ENCODE assay signal across 13 cellular contexts in the genomic region with DNA sequence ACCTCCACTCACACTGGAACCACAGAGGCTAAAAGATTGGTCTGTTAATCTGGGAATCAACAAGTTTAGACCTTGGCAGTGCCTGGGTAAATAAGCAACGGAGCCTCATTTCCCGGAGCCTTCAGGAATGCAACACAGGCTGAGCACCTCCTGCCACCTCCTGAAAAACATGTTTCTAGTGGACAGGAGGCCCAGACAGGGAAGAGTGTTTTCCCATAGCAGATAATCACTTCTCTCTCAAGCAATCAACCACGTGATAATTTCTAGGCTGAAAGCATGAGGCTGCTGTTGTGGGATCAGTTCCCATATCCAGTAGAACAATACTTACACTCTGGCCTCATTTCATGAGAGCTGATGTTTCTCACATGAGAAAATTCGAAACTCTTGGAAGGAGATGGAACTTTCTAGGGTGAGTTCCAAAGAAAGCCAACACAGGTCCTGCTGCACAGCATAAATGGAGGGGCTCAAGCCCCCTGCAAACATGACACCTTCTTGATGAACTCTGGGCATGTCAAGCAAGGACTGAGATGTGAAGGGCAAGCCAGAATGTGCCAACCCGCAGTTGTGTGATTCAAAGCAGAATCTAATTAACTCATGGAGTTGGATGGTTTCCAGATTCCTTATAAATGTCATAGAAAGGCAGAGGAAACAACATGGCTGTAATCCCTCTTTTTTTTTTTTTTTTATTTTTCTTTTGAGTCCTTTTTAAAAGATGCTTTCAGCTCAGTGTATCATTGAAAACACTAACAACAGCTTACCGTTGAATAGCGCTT.
DNase-seq lines count a peak whose midpoint lies in the region; ATAC-seq, FAIRE-seq and TF ChIP-seq lines count a peak whose summit lies in the region.
"Had no signal": no experiment of that assay in that cellular context is flagged by ENCODE, and none has a peak within 500 bp of the region (broad histone marks: within the 10 kb centered on the region; RNA-seq: fewer than 3 reads in every experiment).

No MANE protein-coding gene starts in this region.

- H3K9me3 ChIP-seq in mammary epithelial cell (replicated peaks; ENCODE audit: insufficient read depth, low read length) (peaks cover 3% of the 10 kb centered on the region), keratinocyte (ENCODE audit: control insufficient read depth, low read depth, low read length) (peaks cover 8% of the 10 kb centered on the region), uterus (no peaks in the 10 kb centered on the region)

- H2AFZ ChIP-seq in mammary epithelial cell (ENCODE audit: low read depth, low read length) (peak overlapping the region; percentile 65), keratinocyte (ENCODE audit: control insufficient read depth, low read length) (peak overlapping the region; percentile 27)

- H3K27ac ChIP-seq in mammary epithelial cell (ENCODE audit: insufficient read depth, low read depth, low read length) (no peak overlapping the region), keratinocyte (ENCODE audit: control insufficient read depth, insufficient read depth, low read length) (no peak overlapping the region), uterus (peak overlapping the region; percentile 48 to 52)

- H3K27me3 ChIP-seq in mammary epithelial cell (ENCODE audit: insufficient read depth, low read length), result no peaks in the 10 kb centered on the region
- no peaks in the 10 kb centered on the region for H3K27me3 ChIP-seq in keratinocyte (ENCODE audit: control insufficient read depth, extremely low read depth, insufficient read depth, low read length)
- no peaks in the 10 kb centered on the region for H3K27me3 ChIP-seq in uterus

- TF ChIP-seq CTCF in mammary epithelial cell (conservative IDR thresholded peaks at IDR 0.05 in 1 of 2, IDR thresholded peaks at IDR 0.05 in 1 of 2; ENCODE audit: extremely low read depth in 1 of 2, insufficient read depth in 1 of 2, low read depth in 1 of 2, low read length in 2 of 2), result no peak
- no peak for TF ChIP-seq CTCF in keratinocyte (optimal IDR thresholded peaks at IDR 0.05 in 1 of 3, IDR thresholded peaks at IDR 0.05 in 1 of 3, conservative IDR thresholded peaks at IDR 0.05 in 1 of 3; ENCODE audit: extremely low read depth in 1 of 3, insufficient read depth in 2 of 3, low read length in 3 of 3)
- no peak for TF ChIP-seq CTCF in uterus (IDR thresholded peaks at IDR 0.05)
- TF ChIP-seq CTCF in Calu3 (IDR thresholded peaks at IDR 0.05; ENCODE audit: unreplicated experiment), result no peak

- FAIRE-seq in keratinocyte (lab: Jason Lieb, UNC), result peak; percentile 74
- FAIRE-seq: GM12892, HepG2 had no signal

- peaks cover 11% of the 10 kb centered on the region for H3K9me3 Mint-ChIP-seq in Calu3 (ENCODE audit: low read depth, unreplicated experiment)

- H3K4me2 ChIP-seq in mammary epithelial cell (ENCODE audit: insufficient read depth, low read depth, low read length), result no peak overlapping the region
- H3K4me2 ChIP-seq in keratinocyte (ENCODE audit: control insufficient read depth, extremely low read depth, insufficient read depth, low read depth, low read length), result no peak overlapping the region

- H3K4me1 Mint-ChIP-seq in Calu3 (ENCODE audit: low read depth, unreplicated experiment), result peaks cover 2% of the 10 kb centered on the region

- H3K4me1 ChIP-seq in mammary epithelial cell (ENCODE audit: insufficient read depth, low read length) (peaks cover 13% of the 10 kb centered on the region), keratinocyte (ENCODE audit: control insufficient read depth, extremely low read depth, insufficient read depth, low read length) (peaks cover 9% of the 10 kb centered on the region), uterus (no peaks in the 10 kb centered on the region)

- H4K20me1 ChIP-seq in mammary epithelial cell (ENCODE audit: insufficient read depth, low read length) (no peaks in the 10 kb centered on the region), keratinocyte (ENCODE audit: control insufficient read depth, extremely low read depth, insufficient read depth, low read length) (no peaks in the 10 kb centered on the region)

- H3K36me3 ChIP-seq in mammary epithelial cell (ENCODE audit: insufficient read depth, low read length) (no peaks in the 10 kb centered on the region), keratinocyte (ENCODE audit: control insufficient read depth in 2 of 2, extremely low read depth in 1 of 2, insufficient read depth in 2 of 2, low read length in 2 of 2) (no peaks in the 10 kb centered on the region), uterus (no peaks in the 10 kb centered on the region)

- CTCF ChIA-PET in mammary epithelial cell (lab: Charles Lee; ENCODE audit: low non-redundant PET) (no interaction called here), Calu3 (lab: Charles Lee) (no interaction called here)

- H3K4me3 ChIP-seq in mammary epithelial cell (replicated peaks in 1 of 3; ENCODE audit: insufficient read depth in 1 of 3, low read depth in 2 of 3, low read length in 3 of 3) (no peak overlapping the region), keratinocyte (ENCODE audit: control insufficient read depth in 2 of 3, extremely low read depth in 1 of 3, insufficient read depth in 2 of 3, low read depth in 1 of 3, low read length in 3 of 3) (no peak overlapping the region), uterus (no peak overlapping the region)

- H3K4me3 Mint-ChIP-seq in Calu3 (ENCODE audit: low read depth, unreplicated experiment), result no peak overlapping the region

- WGBS in mammary epithelial cell (ENCODE audit: low coverage, missing lambda C conversion rate), result 29% methylated on average over 7 of the region's 7 CpGs

- BruUV-seq in mammary epithelial cell (replicated peaks; lab: Mats Ljungman, UMichigan), result no TSS peak
- no TSS peak for BruUV-seq in Calu3 (replicated peaks; lab: Mats Ljungman, UMichigan)

- no peak overlapping the region for H3K27ac Mint-ChIP-seq in Calu3 (ENCODE audit: unreplicated experiment)
- H3K27ac Mint-ChIP-seq: progenitor cell of endocrine pancreas had no signal

- H3K79me2 ChIP-seq in mammary epithelial cell (ENCODE audit: insufficient read depth, low read length) (no peaks in the 10 kb centered on the region), keratinocyte (ENCODE audit: control insufficient read depth, insufficient read depth, low read length) (no peaks in the 10 kb centered on the region)

- no peak for ATAC-seq in HG03175 (IDR thresholded peaks at IDR 0.05; ENCODE audit: unreplicated experiment)
- ATAC-seq: HepG2 had no signal

- no peaks in the 10 kb centered on the region for H3K36me3 Mint-ChIP-seq in Calu3 (ENCODE audit: insufficient read depth, unreplicated experiment)

- no peaks in the 10 kb centered on the region for H3K9me1 ChIP-seq in keratinocyte (ENCODE audit: control insufficient read depth, extremely low read depth, insufficient read depth, low read length)

- dilution Hi-C loops in mammary epithelial cell (cut with HindIII; ENCODE audit: low sequenced_read_pairs), result no loop called here
- dilution Hi-C loops in keratinocyte (cut with MboI; ENCODE audit: extremely low pct_ligation_motif_present, low sequenced_read_pairs), result no loop called here

- DNase-seq in DMS79 treated with DMSO at 0.1 percent for 48 hours (lab: John Stamatoyannopoulos, UW) (peak; percentile 17), DMS79 (lab: John Stamatoyannopoulos, UW) (no peak), mammary epithelial cell (peak; percentile 53), keratinocyte (ENCODE audit: low read depth, low spot score) (no peak), uterus (no peak), Calu3 (no peak)
- DNase-seq in activated CD8-positive, alpha-beta memory T cell treated with anti-CD3 and anti-CD28 coated beads, Interleukin-2, amount 50 U/mL, for 4 hours, result no peak
- DNase-seq: 8988T, H7 had no signal

- in situ Hi-C loops in mammary epithelial cell (cut with MboI; ENCODE audit: low sequenced_read_pairs in 2 of 2), result no loop called here

- intact Hi-C loops in mammary epithelial cell (cut with micrococcal nuclease), result no loop called here
- intact Hi-C loops in uterus (cut with DNase I; ENCODE audit: low total_unique reads), result no loop called here
- intact Hi-C loops in Calu3 (cut with micrococcal nuclease; ENCODE audit: unreplicated experiment), result loop anchor here (10.0 kb wide), 1 partner anchor 225 kb away; a partner anchor contains a TSS

- H3K27me3 Mint-ChIP-seq in Calu3 (ENCODE audit: unreplicated experiment), result no peaks in the 10 kb centered on the region

- H3K9ac ChIP-seq in mammary epithelial cell (ENCODE audit: insufficient read depth, low read length) (no peak overlapping the region), keratinocyte (ENCODE audit: control insufficient read depth, extremely low read depth, insufficient read depth, low read length) (no peak overlapping the region)

- no peak for TF ChIP-seq POLR2A in uterus (IDR thresholded peaks at IDR 0.05)

Comparison
In these comparisons a context has a peak if more than half of its experiments do, and no peak if none do; other contexts are left out.
1. DNase-seq: peak in DMS79 treated with DMSO at 0.1 percent for 48 hours (single experiment) and mammary epithelial cell (single experiment); none in DMS79 (single experiment), keratinocyte (single experiment), uterus (0 of 2), activated CD8-positive, alpha-beta memory T cell treated with anti-CD3 and anti-CD28 coated beads, Interleukin-2, amount 50 U/mL, for 4 hours (single experiment) and Calu3 (single experiment).
2. H3K27ac ChIP-seq: peak in uterus (2 of 2); none in mammary epithelial cell (single experiment) and keratinocyte (single experiment).